In genomic region chr9:36165766-36166149, GRCh38 we compare ENCODE assay signal across 8 cellular contexts. TPM values are rescaled to one million over a fixed set of nuclear protein-coding genes. Genes with fewer than 3 reads are reported as not detected.
DNase-seq lines count a peak whose midpoint lies in the region; ATAC-seq and TF ChIP-seq lines count a peak whose summit lies in the region.

No MANE protein-coding gene starts in this region.

- DNase-seq in activated naive CD4-positive, alpha-beta T cell treated with anti-CD3 and anti-CD28 coated beads, Interleukin-2, amount 50 U/mL, for 72 hours (ENCODE audit: low spot score in 2 of 2), result no peak
- no peak for DNase-seq in colonic mucosa
- DNase-seq in mesendoderm, result peak; percentile 46
- no peak for DNase-seq in uterus
- DNase-seq in activated CD4-positive, CD25-positive, alpha-beta regulatory T cell (lab: John Stamatoyannopoulos, UW), result no peak

- peaks cover 4% of the 10 kb centered on the region for H3K4me1 Mint-ChIP-seq in activated naive CD4-positive, alpha-beta T cell treated with anti-CD3 and anti-CD28 coated beads, Interleukin-2, amount 50 U/mL, for 24 hours

- intact Hi-C loops in colonic mucosa (cut with DNase I) (loop anchor here (2.0 kb wide), 1 partner anchor 63 kb away; no protein-coding TSS in a partner anchor), uterus (cut with DNase I; ENCODE audit: low total_unique reads) (loop anchor here (10.0 kb wide), 1 partner anchor 61 kb away; no protein-coding TSS in a partner anchor)

- no peak for ATAC-seq in activated naive CD4-positive, alpha-beta T cell treated with anti-CD3 and anti-CD28 coated beads, Interleukin-2, amount 50 U/mL, for 72 hours
- ATAC-seq in HG03571 (IDR thresholded peaks at IDR 0.05; ENCODE audit: unreplicated experiment), result no peak
- ATAC-seq in GM19035 (IDR thresholded peaks at IDR 0.05; ENCODE audit: unreplicated experiment), result no peak

- H3K36me3 ChIP-seq in colonic mucosa (no peaks in the 10 kb centered on the region), mesendoderm (ENCODE audit: control insufficient read depth, insufficient read depth, low read length) (no peaks in the 10 kb centered on the region), uterus (no peaks in the 10 kb centered on the region)

- H3K79me2 ChIP-seq in mesendoderm (ENCODE audit: control insufficient read depth, insufficient read depth, low read length), result no peaks in the 10 kb centered on the region

- H3K23ac ChIP-seq in mesendoderm (ENCODE audit: low read length), result no peak overlapping the region

- TF ChIP-seq POLR2A in uterus (IDR thresholded peaks at IDR 0.05), result no peak

- H3K36me3 Mint-ChIP-seq in activated naive CD4-positive, alpha-beta T cell treated with anti-CD3 and anti-CD28 coated beads, Interleukin-2, amount 50 U/mL, for 24 hours, result no peaks in the 10 kb centered on the region
- no peaks in the 10 kb centered on the region for H3K36me3 Mint-ChIP-seq in activated naive CD4-positive, alpha-beta T cell treated with anti-CD3 and anti-CD28 coated beads, Interleukin-2, amount 50 U/mL, for 72 hours

- H3K9me3 ChIP-seq in colonic mucosa, result no peaks in the 10 kb centered on the region
- H3K9me3 ChIP-seq in uterus, result no peaks in the 10 kb centered on the region

- whole genome bisulfite sequencing in mesendoderm (ENCODE audit: extremely low coverage, insufficient coverage, low lambda C conversion rate), result no CpG with 5 or more reads among the region's 12 CpGs

- H3K9ac ChIP-seq in colonic mucosa (ENCODE audit: low read depth in 2 of 2, low read length in 2 of 2) (peak overlapping the region in 1 of 2 donors; percentile 17), mesendoderm (ENCODE audit: low read length) (no peak overlapping the region)

- H3K9me3 Mint-ChIP-seq in activated naive CD4-positive, alpha-beta T cell treated with anti-CD3 and anti-CD28 coated beads, Interleukin-2, amount 50 U/mL, for 24 hours, result no peaks in the 10 kb centered on the region
- H3K9me3 Mint-ChIP-seq in activated naive CD4-positive, alpha-beta T cell treated with anti-CD3 and anti-CD28 coated beads, Interleukin-2, amount 50 U/mL, for 72 hours, result no peaks in the 10 kb centered on the region

- H4K5ac ChIP-seq in mesendoderm (ENCODE audit: low read length), result no peak overlapping the region

- H3K27ac Mint-ChIP-seq in activated naive CD4-positive, alpha-beta T cell treated with anti-CD3 and anti-CD28 coated beads, Interleukin-2, amount 50 U/mL, for 24 hours, result no peak overlapping the region
- H3K27ac Mint-ChIP-seq in activated naive CD4-positive, alpha-beta T cell treated with anti-CD3 and anti-CD28 coated beads, Interleukin-2, amount 50 U/mL, for 72 hours, result no peak overlapping the region

- H3K4me1 ChIP-seq in colonic mucosa, result peaks cover 3% of the 10 kb centered on the region
- H3K4me1 ChIP-seq in mesendoderm (ENCODE audit: control insufficient read depth, low read depth, low read length), result peaks cover 18% of the 10 kb centered on the region
- H3K4me1 ChIP-seq in uterus, result peaks cover 0 to 15% of the 10 kb centered on the region in 2 donors

- H3K79me1 ChIP-seq in mesendoderm (ENCODE audit: low read length), result no peaks in the 10 kb centered on the region

- H3K27ac ChIP-seq in colonic mucosa (peak overlapping the region; percentile 65), mesendoderm (ENCODE audit: low read depth, low read length) (no peak overlapping the region), uterus (peak overlapping the region; percentile 86 to 96)

- H2BK15ac ChIP-seq in mesendoderm (replicated peaks; ENCODE audit: low read depth), result no peak overlapping the region

- H3K4ac ChIP-seq in mesendoderm (ENCODE audit: low read depth, low read length), result peak overlapping the region; percentile 82

- no peak overlapping the region for H2BK5ac ChIP-seq in mesendoderm (ENCODE audit: low read length)

- H3K4me3 ChIP-seq in colonic mucosa, result peak overlapping the region; percentile 46
- H3K4me3 ChIP-seq in mesendoderm (ENCODE audit: low read length), result no peak overlapping the region
- peak overlapping the region; percentile 44 to 49 for H3K4me3 ChIP-seq in uterus

- no peak overlapping the region for H2AK5ac ChIP-seq in mesendoderm (ENCODE audit: low read length)

- no peak overlapping the region for H3K56ac ChIP-seq in mesendoderm (ENCODE audit: low read length)

- no peak for TF ChIP-seq CTCF in colonic mucosa (IDR thresholded peaks at IDR 0.05)
- TF ChIP-seq CTCF in uterus (IDR thresholded peaks at IDR 0.05), result no peak

- peak overlapping the region; percentile 19 for H3K4me3 Mint-ChIP-seq in activated naive CD4-positive, alpha-beta T cell treated with anti-CD3 and anti-CD28 coated beads, Interleukin-2, amount 50 U/mL, for 24 hours

- H3K4me2 ChIP-seq in mesendoderm (ENCODE audit: low read length), result no peak overlapping the region

- H3K18ac ChIP-seq in mesendoderm (ENCODE audit: low read length), result peak overlapping the region; percentile 24

- H3K27me3 Mint-ChIP-seq in activated naive CD4-positive, alpha-beta T cell treated with anti-CD3 and anti-CD28 coated beads, Interleukin-2, amount 50 U/mL, for 24 hours, result no peaks in the 10 kb centered on the region

- H3K27me3 ChIP-seq in colonic mucosa (no peaks in the 10 kb centered on the region), mesendoderm (ENCODE audit: insufficient read depth, low read length, poor library complexity) (no peaks in the 10 kb centered on the region), uterus (no peaks in the 10 kb centered on the region)

- no peak overlapping the region for H4K8ac ChIP-seq in mesendoderm (ENCODE audit: low read depth, low read length)

- no peak overlapping the region for H2BK120ac ChIP-seq in mesendoderm (ENCODE audit: low read depth, low read length)

RNA-seq across cellular contexts. Expression of gene CCIN, which starts 3.4 kb away (rescaled TPM):
- total RNA-seq in activated naive CD4-positive, alpha-beta T cell treated with anti-CD3 and anti-CD28 coated beads, Interleukin-2, amount 50 U/mL, for 72 hours, result not detected
- under 1 TPM in 1 of 2 donors, not detected in 1; 0.32 TPM for total RNA-seq in colonic mucosa
- 0.44 TPM for polyA plus RNA-seq in mesendoderm (2013, experiment 1 of 2)
- polyA plus RNA-seq in mesendoderm (2013, experiment 2 of 2), result 0.56 TPM
- 1 to 10 TPM in 2 of 4 donors, under 1 TPM in 2; 0.26 to 1.6 (median 0.99) TPM for total RNA-seq in uterus

RNA-seq across cellular contexts. Expression of gene CLTA, which starts 25.0 kb away (rescaled TPM):
- total RNA-seq in activated naive CD4-positive, alpha-beta T cell treated with anti-CD3 and anti-CD28 coated beads, Interleukin-2, amount 50 U/mL, for 72 hours, result 100 to 1,000 TPM in 1 of 2 donors, 10 to 100 TPM in 1; 77.0 to 127 TPM
- 100 to 1,000 TPM; 210 to 312 TPM for total RNA-seq in colonic mucosa
- 250 TPM for polyA plus RNA-seq in mesendoderm (2013, experiment 1 of 2)
- 248 TPM for polyA plus RNA-seq in mesendoderm (2013, experiment 2 of 2)
- 100 to 1,000 TPM; 111 to 191 (median 141) TPM for total RNA-seq in uterus

RNA-seq across cellular contexts. Expression of gene GLIPR2, which starts 29.2 kb away (rescaled TPM):
- total RNA-seq in activated naive CD4-positive, alpha-beta T cell treated with anti-CD3 and anti-CD28 coated beads, Interleukin-2, amount 50 U/mL, for 72 hours, result 10 to 100 TPM in 1 of 2 donors, 1 to 10 TPM in 1; 4.0 to 17.0 TPM
- total RNA-seq in colonic mucosa, result 10 to 100 TPM; 33.1 to 44.9 TPM
- 9.8 TPM for polyA plus RNA-seq in mesendoderm (2013, experiment 1 of 2)
- 10.0 TPM for polyA plus RNA-seq in mesendoderm (2013, experiment 2 of 2)
- 100 to 1,000 TPM in 1 of 4 donors, 10 to 100 TPM in 3; 25.6 to 109 (median 60.8) TPM for total RNA-seq in uterus
